In genomic region chr9:135494791-135495559, GRCh38 we compare ENCODE assay signal across 19 cellular contexts. TPM values are rescaled to one million over a fixed set of nuclear protein-coding genes. Genes with fewer than 3 reads are reported as not detected.
A peak's percentile ranks its signal among the peaks of the same experiment; 100 is the strongest.
DNase-seq lines count a peak whose midpoint lies in the region; ATAC-seq and TF ChIP-seq lines count a peak whose summit lies in the region.
"Had no signal": no experiment of that assay in that cellular context is flagged by ENCODE, and none has a peak within 500 bp of the region (broad histone marks: within the 10 kb centered on the region; RNA-seq: fewer than 3 reads in every experiment).

No MANE protein-coding gene starts in this region.

- TF ChIP-seq CTCF in left lung (IDR thresholded peaks at IDR 0.05) = no peak
- TF ChIP-seq CTCF in spleen (IDR thresholded peaks at IDR 0.05 in 8 of 11, conservative IDR thresholded peaks at IDR 0.05 in 3 of 11) = no peak

- no peaks in the 10 kb centered on the region for H3K9me3 Mint-ChIP-seq in activated naive CD4-positive, alpha-beta T cell treated with anti-CD3 and anti-CD28 coated beads, Interleukin-2, amount 10 ng/mL, durations not matched to agents 7 days and 5 days
- no peaks in the 10 kb centered on the region for H3K9me3 Mint-ChIP-seq in activated CD8-positive, alpha-beta memory T cell treated with anti-CD3 and anti-CD28 coated beads, Interleukin-2, amount 10 ng/mL, durations not matched to agents 7 days and 5 days (ENCODE audit: low read depth)
- H3K9me3 Mint-ChIP-seq: CD8-positive, alpha-beta T cell had no signal

- H3K18ac ChIP-seq in neuronal stem cell (ENCODE audit: low read length) = no peak overlapping the region

- intact Hi-C loops in left lung (cut with DNase I) = no loop called here
- intact Hi-C loops in spleen (cut with DNase I; ENCODE audit: low total_unique reads) = no loop called here

- no peak overlapping the region for H2AK5ac ChIP-seq in neuronal stem cell (ENCODE audit: low read depth, low read length)

- H3K4ac ChIP-seq in neuronal stem cell (ENCODE audit: low read length) = no peak overlapping the region

- no peak for TF ChIP-seq POLR2A in spleen (IDR thresholded peaks at IDR 0.05)

- no peak overlapping the region for H2BK5ac ChIP-seq in neuronal stem cell (ENCODE audit: low read length)

- no peaks in the 10 kb centered on the region for H3K79me1 ChIP-seq in neuronal stem cell (ENCODE audit: low read depth, low read length)

- H3K9me3 ChIP-seq in left lung (no peaks in the 10 kb centered on the region), neuronal stem cell (replicated peaks in 1 of 2; ENCODE audit: control insufficient read depth in 2 of 2, insufficient read depth in 1 of 2, low read depth in 1 of 2, low read length in 2 of 2) (no peaks in the 10 kb centered on the region), spleen (no peaks in the 10 kb centered on the region)
- H3K9me3 ChIP-seq: HAP-1 had no signal

- H3K4me1 ChIP-seq in left lung (peaks cover 0 to 9% of the 10 kb centered on the region in 2 donors), neuronal stem cell (ENCODE audit: control insufficient read depth in 2 of 2, insufficient read depth in 1 of 2, low read depth in 1 of 2, low read length in 2 of 2) (peaks cover 0 to 2% of the 10 kb centered on the region in 2 donors), spleen (peaks cover 6 to 14% (median 10%) of the 10 kb centered on the region in 6 donors)

- no peak overlapping the region for H3K4me2 ChIP-seq in neuronal stem cell (ENCODE audit: insufficient read depth, low read length, poor library complexity, severe bottlenecking)

- no peak overlapping the region for H2AFZ ChIP-seq in neuronal stem cell (ENCODE audit: low read length)

- H4K91ac ChIP-seq in neuronal stem cell (ENCODE audit: low read depth, low read length, poor library complexity) = no peak overlapping the region

- ATAC-seq in left lung = no peak
- ATAC-seq in activated CD8-positive, alpha-beta memory T cell treated with anti-CD3 and anti-CD28 coated beads, Interleukin-2, amount 10 ng/mL, durations not matched to agents 7 days and 5 days = no peak
- ATAC-seq: CD8-positive, alpha-beta T cell had no signal

- WGBS in neuronal stem cell (ENCODE audit: extremely low coverage in 2 of 2, insufficient read length in 2 of 2, insufficient replicate concordance in 1 of 2), 2 donors = no CpG with 5 or more reads among the region's 30 CpGs
- WGBS in spleen, 5 donors = 85 to 87% (median 86%) methylated on average over 25 to 30 of the region's 30 CpGs

- H2BK12ac ChIP-seq in neuronal stem cell (ENCODE audit: low read length) = peak overlapping the region; percentile 75

- H3K4me1 Mint-ChIP-seq in activated naive CD4-positive, alpha-beta T cell treated with anti-CD3 and anti-CD28 coated beads, Interleukin-2, amount 10 ng/mL, durations not matched to agents 7 days and 5 days = peaks cover 4% of the 10 kb centered on the region
- no peaks in the 10 kb centered on the region for H3K4me1 Mint-ChIP-seq in activated CD8-positive, alpha-beta memory T cell treated with anti-CD3 and anti-CD28 coated beads, Interleukin-2, amount 10 ng/mL, durations not matched to agents 7 days and 5 days

- no peak overlapping the region for H2BK15ac ChIP-seq in neuronal stem cell (ENCODE audit: low read length)

- peak; percentile 8 for DNase-seq in activated naive CD4-positive, alpha-beta T cell treated with anti-CD3 and anti-CD28 coated beads, Interleukin-2, amount 10 ng/mL, durations not matched to agents 7 days and 5 days
- no peak for DNase-seq in activated naive CD4-positive, alpha-beta T cell (lab: John Stamatoyannopoulos, UW)
- peak; percentile 12 to 61 for DNase-seq in left lung
- DNase-seq in neuronal stem cell (ENCODE audit: low spot score) = no peak
- DNase-seq in spleen = peak; percentile 69
- no peak for DNase-seq in NCI-H1694 (lab: John Stamatoyannopoulos, UW)
- no peak for DNase-seq in activated CD8-positive, alpha-beta memory T cell treated with anti-CD3 and anti-CD28 coated beads, Interleukin-2, amount 10 ng/mL, durations not matched to agents 7 days and 5 days
- no peak for DNase-seq in GF-D8 (lab: John Stamatoyannopoulos, UW)
- DNase-seq: CD8-positive, alpha-beta T cell; COR-L47; DND-41; GDM1 had no signal

- H3K27me3 Mint-ChIP-seq in activated naive CD4-positive, alpha-beta T cell treated with anti-CD3 and anti-CD28 coated beads, Interleukin-2, amount 10 ng/mL, durations not matched to agents 7 days and 5 days = peaks cover 27% of the 10 kb centered on the region
- H3K27me3 Mint-ChIP-seq in activated CD8-positive, alpha-beta memory T cell treated with anti-CD3 and anti-CD28 coated beads, Interleukin-2, amount 10 ng/mL, durations not matched to agents 7 days and 5 days = peaks cover 14% of the 10 kb centered on the region

- CTCF ChIA-PET in activated naive CD4-positive, alpha-beta T cell treated with anti-CD3 and anti-CD28 coated beads, Interleukin-2, amount 10 ng/mL, durations not matched to agents 7 days and 5 days (lab: Charles Lee) = interaction anchor here (2.3 kb wide), 1 partner anchor 10 kb away, joined by 11 read pairs; no protein-coding TSS in a partner anchor
- CTCF ChIA-PET in activated CD8-positive, alpha-beta memory T cell treated with anti-CD3 and anti-CD28 coated beads, Interleukin-2, amount 10 ng/mL, durations not matched to agents 7 days and 5 days (lab: Charles Lee) = no interaction called here

- no peak overlapping the region for H3K14ac ChIP-seq in neuronal stem cell (ENCODE audit: low read length)

- H3K4me3 Mint-ChIP-seq in activated naive CD4-positive, alpha-beta T cell treated with anti-CD3 and anti-CD28 coated beads, Interleukin-2, amount 10 ng/mL, durations not matched to agents 7 days and 5 days = no peak overlapping the region
- no peak overlapping the region for H3K4me3 Mint-ChIP-seq in activated CD8-positive, alpha-beta memory T cell treated with anti-CD3 and anti-CD28 coated beads, Interleukin-2, amount 10 ng/mL, durations not matched to agents 7 days and 5 days
- H3K4me3 Mint-ChIP-seq: CD14-positive monocyte; CD8-positive, alpha-beta T cell had no signal

- peak overlapping the region; percentile 51 for H3K9ac ChIP-seq in neuronal stem cell (ENCODE audit: low read depth, low read length, poor library complexity)

- H3K23ac ChIP-seq in neuronal stem cell (ENCODE audit: low read depth, low read length, poor library complexity) = peak overlapping the region; percentile 18

- no peak overlapping the region for H3K4me3 ChIP-seq in left lung
- H3K4me3 ChIP-seq in neuronal stem cell (ENCODE audit: low read length in 2 of 2) = peak overlapping the region in 1 of 2 donors; percentile 58
- no peak overlapping the region for H3K4me3 ChIP-seq in spleen
- H3K4me3 ChIP-seq: HAP-1 had no signal

- H3K27me3 ChIP-seq in left lung = no peaks in the 10 kb centered on the region
- no peaks in the 10 kb centered on the region for H3K27me3 ChIP-seq in neuronal stem cell (ENCODE audit: control insufficient read depth in 3 of 3, insufficient read depth in 3 of 3, low read depth in 1 of 3, low read length in 3 of 3)
- H3K27me3 ChIP-seq in spleen (replicated peaks in 1 of 7) = no peaks in the 10 kb centered on the region

- no peak overlapping the region for H3K27ac ChIP-seq in left lung
- H3K27ac ChIP-seq in neuronal stem cell (replicated peaks; ENCODE audit: low read length) = no peak overlapping the region
- no peak overlapping the region for H3K27ac ChIP-seq in spleen
- H3K27ac ChIP-seq: 22Rv1 had no signal

- no peaks in the 10 kb centered on the region for H3K36me3 Mint-ChIP-seq in activated naive CD4-positive, alpha-beta T cell treated with anti-CD3 and anti-CD28 coated beads, Interleukin-2, amount 10 ng/mL, durations not matched to agents 7 days and 5 days
- no peaks in the 10 kb centered on the region for H3K36me3 Mint-ChIP-seq in activated CD8-positive, alpha-beta memory T cell treated with anti-CD3 and anti-CD28 coated beads, Interleukin-2, amount 10 ng/mL, durations not matched to agents 7 days and 5 days
- H3K36me3 Mint-ChIP-seq: CD14-positive monocyte; CD8-positive, alpha-beta T cell had no signal

- no peak overlapping the region for H4K8ac ChIP-seq in neuronal stem cell (ENCODE audit: low read depth, low read length)

- H2BK120ac ChIP-seq in neuronal stem cell (ENCODE audit: low read depth, low read length) = no peak overlapping the region

- H3K27ac Mint-ChIP-seq in activated naive CD4-positive, alpha-beta T cell treated with anti-CD3 and anti-CD28 coated beads, Interleukin-2, amount 10 ng/mL, durations not matched to agents 7 days and 5 days = no peak overlapping the region
- H3K27ac Mint-ChIP-seq in activated CD8-positive, alpha-beta memory T cell treated with anti-CD3 and anti-CD28 coated beads, Interleukin-2, amount 10 ng/mL, durations not matched to agents 7 days and 5 days = no peak overlapping the region
- H3K27ac Mint-ChIP-seq: CD14-positive monocyte; CD8-positive, alpha-beta T cell had no signal

- H3K36me3 ChIP-seq in left lung (no peaks in the 10 kb centered on the region), neuronal stem cell (replicated peaks in 1 of 2; ENCODE audit: control insufficient read depth in 2 of 2, insufficient read depth in 2 of 2, low read length in 2 of 2) (peaks cover 4 to 9% of the 10 kb centered on the region in 2 donors), spleen (no peaks in the 10 kb centered on the region)
- H3K36me3 ChIP-seq: HAP-1 had no signal

RNA-seq across cellular contexts. Expression of gene MRPS2, which starts 5.5 kb away (rescaled TPM):
- total RNA-seq in left lung (10 to 100 TPM; 21.9 to 25.8 TPM), spleen (10 to 100 TPM; 19.2 to 34.1 (median 24.1) TPM)
- 88.3 TPM for polyA plus RNA-seq in neuronal stem cell (2013, experiment 1 of 2)
- polyA plus RNA-seq in neuronal stem cell (2013, experiment 2 of 2) = 78.9 TPM
- 10 to 100 TPM; 29.8 to 40.6 (median 34.5) TPM for polyA plus RNA-seq in spleen
- 10 to 100 TPM; 34.7 to 38.0 TPM for total RNA-seq in activated CD8-positive, alpha-beta memory T cell treated with anti-CD3 and anti-CD28 coated beads, Interleukin-2, amount 10 ng/mL, durations not matched to agents 7 days and 5 days

RNA-seq across cellular contexts. Expression of gene PPP1R26, which starts 15.4 kb away (rescaled TPM):
- total RNA-seq in left lung = 10 to 100 TPM; 18.1 to 20.7 TPM
- polyA plus RNA-seq in neuronal stem cell (2013, experiment 1 of 2) = 20.7 TPM
- polyA plus RNA-seq in neuronal stem cell (2013, experiment 2 of 2) = 20.4 TPM
- total RNA-seq in spleen = 10 to 100 TPM in 2 of 7 donors, 1 to 10 TPM in 5; 6.7 to 18.7 (median 9.7) TPM
- 1 to 10 TPM; 1.8 to 4.5 (median 2.3) TPM for polyA plus RNA-seq in spleen
- under 1 TPM; 0.18 to 0.28 TPM for total RNA-seq in activated CD8-positive, alpha-beta memory T cell treated with anti-CD3 and anti-CD28 coated beads, Interleukin-2, amount 10 ng/mL, durations not matched to agents 7 days and 5 days

RNA-seq across cellular contexts. Expression of gene LCN1, which starts 26.3 kb away (rescaled TPM):
- total RNA-seq in left lung = not detected
- not detected for polyA plus RNA-seq in neuronal stem cell (2013, experiment 1 of 2)
- polyA plus RNA-seq in neuronal stem cell (2013, experiment 2 of 2) = not detected
- total RNA-seq in spleen = not detected
- polyA plus RNA-seq in spleen = under 1 TPM in 1 of 3 donors, not detected in 2; 0.09 TPM
- total RNA-seq in activated CD8-positive, alpha-beta memory T cell treated with anti-CD3 and anti-CD28 coated beads, Interleukin-2, amount 10 ng/mL, durations not matched to agents 7 days and 5 days = not detected
- total RNA-seq: A673; CD8-positive, alpha-beta T cell; H1; HT1080 had no signal
- polyA plus RNA-seq: BJ, CD14-positive monocyte, H1 had no signal

RNA-seq across cellular contexts. Expression of gene OBP2A, which starts 51.0 kb away (rescaled TPM):
- not detected for total RNA-seq in left lung
- not detected for polyA plus RNA-seq in neuronal stem cell (2013, experiment 1 of 2)
- not detected for polyA plus RNA-seq in neuronal stem cell (2013, experiment 2 of 2)
- under 1 TPM in 1 of 7 donors, not detected in 6; 0.40 TPM for total RNA-seq in spleen
- not detected for polyA plus RNA-seq in spleen
- not detected for total RNA-seq in activated CD8-positive, alpha-beta memory T cell treated with anti-CD3 and anti-CD28 coated beads, Interleukin-2, amount 10 ng/mL, durations not matched to agents 7 days and 5 days
- total RNA-seq: A673; CD8-positive, alpha-beta T cell; H1 had no signal
- polyA plus RNA-seq: BJ, CD14-positive monocyte, H1 had no signal

Comparison
In these comparisons a context has a peak if more than half of its experiments do, and no peak if none do; other contexts are left out.
1. DNase-seq: peak in activated naive CD4-positive, alpha-beta T cell treated with anti-CD3 and anti-CD28 coated beads, Interleukin-2, amount 10 ng/mL, durations not matched to agents 7 days and 5 days (single experiment), left lung (2 of 2) and spleen (single experiment); none in activated naive CD4-positive, alpha-beta T cell (0 of 4), neuronal stem cell (single experiment), NCI-H1694 (single experiment), activated CD8-positive, alpha-beta memory T cell treated with anti-CD3 and anti-CD28 coated beads, Interleukin-2, amount 10 ng/mL, durations not matched to agents 7 days and 5 days (single experiment) and GF-D8 (single experiment).
2. RNA of gene PPP1R26, which starts 15.4 kb away (total RNA-seq): 18.1 to 20.7 TPM in left lung and 6.7 to 18.7 TPM in spleen; 0.18 to 0.28 TPM in activated CD8-positive, alpha-beta memory T cell treated with anti-CD3 and anti-CD28 coated beads, Interleukin-2, amount 10 ng/mL, durations not matched to agents 7 days and 5 days; every median in the first group is over 4 times any median in the second.